ENCODE assay signal across 23 cellular contexts in the genomic region with DNA sequence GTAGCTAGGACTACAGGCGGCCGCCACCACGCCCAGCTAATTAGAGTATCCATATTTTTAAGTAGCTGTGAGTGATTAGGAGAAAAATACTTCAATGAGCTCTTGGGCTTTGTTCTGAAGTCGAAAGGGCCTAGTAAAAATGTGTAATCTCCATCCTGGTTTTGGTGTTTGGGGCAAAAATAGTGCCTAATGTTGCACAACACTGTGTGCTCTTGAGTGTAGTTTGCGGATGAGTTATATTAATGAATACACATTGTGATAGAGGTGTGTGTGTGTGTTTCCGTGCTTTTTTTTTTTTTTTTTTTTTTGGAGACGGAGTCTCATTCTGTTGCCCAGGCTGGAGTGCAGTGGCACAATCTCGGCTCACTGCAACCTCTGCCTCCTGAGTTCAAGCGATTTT.
"Had no signal": no experiment of that assay in that cellular context is flagged by ENCODE, and none has a peak within 500 bp of the region (broad histone marks: within the 10 kb centered on the region; RNA-seq: fewer than 3 reads in every experiment).

No MANE protein-coding gene starts in this region.

- H3K36me3 ChIP-seq: left ventricle myocardium inferior, lower lobe of right lung, pancreas, sigmoid colon, stomach, uterus had no signal

- H3K9me3 ChIP-seq: left ventricle myocardium inferior, lower lobe of right lung, pancreas, sigmoid colon, stomach, uterus had no signal

- H3K4me3 ChIP-seq: coronary artery, dorsolateral prefrontal cortex, hepatocyte, left ventricle myocardium inferior, lower lobe of right lung, pancreas, sigmoid colon, skin epidermis, stomach, uterus had no signal

- H3K9me3 Mint-ChIP-seq: natural killer cell treated with Interleukin-12 subunit alpha and Interleukin-12 subunit beta and Interleukin-15 and Interleukin-18, amount 100 ng/mL, for 72 hours had no signal

- H3K27me3 ChIP-seq: dorsolateral prefrontal cortex, hepatocyte, pancreas, sigmoid colon, stomach, uterus had no signal

- H3K79me2 ChIP-seq: hepatocyte had no signal

- FAIRE-seq: kidney, pancreas had no signal

- H3K27ac Mint-ChIP-seq: natural killer cell treated with Interleukin-12 subunit alpha and Interleukin-12 subunit beta and Interleukin-15 and Interleukin-18, amount 100 ng/mL, for 72 hours; progenitor cell of endocrine pancreas had no signal

- H3K4me3 Mint-ChIP-seq: natural killer cell treated with Interleukin-12 subunit alpha and Interleukin-12 subunit beta and Interleukin-15 and Interleukin-18, amount 100 ng/mL, for 72 hours had no signal

- H2AFZ ChIP-seq: hepatocyte had no signal

- H3K4me2 ChIP-seq: hepatocyte had no signal

- H3K27ac ChIP-seq: coronary artery, hepatocyte, left ventricle myocardium inferior, lower lobe of right lung, sigmoid colon, uterus had no signal

- H3K27me3 Mint-ChIP-seq: natural killer cell treated with Interleukin-12 subunit alpha and Interleukin-12 subunit beta and Interleukin-15 and Interleukin-18, amount 100 ng/mL, for 72 hours; progenitor cell of endocrine pancreas had no signal

- ATAC-seq: left cardiac atrium; lower lobe of right lung; natural killer cell treated with Interleukin-12 subunit alpha and Interleukin-12 subunit beta and Interleukin-15 and Interleukin-18, amount 100 ng/mL, for 72 hours; pancreas had no signal

- DNase-seq: dorsolateral prefrontal cortex; effector CD8-positive, alpha-beta T cell; foreskin melanocyte; kidney; left cardiac atrium; left ventricle myocardium inferior; lower lobe of right lung; mesenchymal stem cell; midbrain; occipital lobe; retina; sigmoid colon; stimulated activated CD4-positive, alpha-beta T cell treated with anti-CD3 and anti-CD28 coated beads, Interleukin-12 subunit alpha, Interleukin-12 subunit beta, amount 100 ng/mL, for 4 hours; stimulated activated naive CD4-positive, alpha-beta T cell; stomach; trophoblast cell; uterus had no signal

- H3K36me3 Mint-ChIP-seq: natural killer cell treated with Interleukin-12 subunit alpha and Interleukin-12 subunit beta and Interleukin-15 and Interleukin-18, amount 100 ng/mL, for 72 hours had no signal
